Comparison of ENCODE assay signal across 8 cellular contexts in the genomic region with DNA sequence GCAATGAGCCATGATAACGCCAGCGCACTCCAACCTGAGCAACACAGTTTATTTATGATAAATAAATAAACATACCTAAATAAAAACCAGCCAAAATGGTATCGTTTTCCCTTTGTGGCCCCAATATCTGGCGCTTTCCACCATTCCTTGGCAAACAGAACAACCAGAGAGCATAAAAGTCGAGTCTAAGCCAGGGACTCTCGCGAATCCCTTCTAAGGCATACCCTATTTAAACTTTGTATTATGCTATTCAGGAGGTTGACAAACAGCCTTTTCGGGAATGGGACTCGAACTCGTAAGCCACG. TPM values are rescaled to one million over a fixed set of nuclear protein-coding genes. Genes with fewer than 3 reads are reported as not detected.
DNase-seq lines count a peak whose midpoint lies in the region; TF ChIP-seq lines count a peak whose summit lies in the region.

No MANE protein-coding gene starts in this region.

- no peaks in the 10 kb centered on the region for H3K27me3 ChIP-seq in SJSA1 (replicated peaks)
- no peaks in the 10 kb centered on the region for H3K27me3 ChIP-seq in fibroblast of lung (ENCODE audit: control insufficient read depth, insufficient read depth, low read length)
- no peaks in the 10 kb centered on the region for H3K27me3 ChIP-seq in rectal smooth muscle tissue (ENCODE audit: control insufficient read depth, insufficient read depth, low read length)

- H2AFZ ChIP-seq in fibroblast of lung (ENCODE audit: low read length), result peak overlapping the region; percentile 90

- H3K9me3 ChIP-seq in SJSA1 (replicated peaks), result no peaks in the 10 kb centered on the region
- no peaks in the 10 kb centered on the region for H3K9me3 ChIP-seq in fibroblast of lung (ENCODE audit: control insufficient read depth, insufficient read depth, low read depth, low read length)

- H3K36me3 ChIP-seq in SJSA1 (peaks cover 37% of the 10 kb centered on the region), fibroblast of lung (ENCODE audit: control insufficient read depth, insufficient read depth, low read length) (no peaks in the 10 kb centered on the region), rectal smooth muscle tissue (ENCODE audit: control insufficient read depth, insufficient read depth, low read length) (no peaks in the 10 kb centered on the region)

- H3K4me2 ChIP-seq in fibroblast of lung (ENCODE audit: extremely low read depth, insufficient read depth, low read length), result peak overlapping the region; percentile 85

- H4K20me1 ChIP-seq in fibroblast of lung (ENCODE audit: control insufficient read depth, extremely low read depth, insufficient read depth, low read length), result peaks cover 12% of the 10 kb centered on the region

- H3K79me2 ChIP-seq in fibroblast of lung (ENCODE audit: control insufficient read depth, insufficient read depth, low read length), result peaks cover 49% of the 10 kb centered on the region

- DNase-seq in SJSA1 (ENCODE audit: low read depth in 1 of 2, low spot score in 2 of 2) (no peak), fibroblast of lung (ENCODE audit: low read depth in 2 of 2) (no peak), NCI-H2227 (lab: John Stamatoyannopoulos, UW; ENCODE audit: unreplicated experiment) (no peak), NCI-H1417 treated with DMSO at 0.1 percent for 48 hours (lab: John Stamatoyannopoulos, UW) (no peak), NCI-H2196 (lab: John Stamatoyannopoulos, UW; ENCODE audit: unreplicated experiment) (no peak)
- DNase-seq in stimulated activated CD4-positive, alpha-beta T cell treated with anti-CD3 and anti-CD28 coated beads, Interleukin-4, amount 100 ng/mL, for 24 hours, result no peak

- TF ChIP-seq CTCF in GM12875 (IDR thresholded peaks at IDR 0.05; ENCODE audit: borderline replicate concordance, insufficient read depth, low read depth, low read length) (no peak), fibroblast of lung (conservative IDR thresholded peaks at IDR 0.05 in 1 of 2, IDR thresholded peaks at IDR 0.05 in 1 of 2; ENCODE audit: low read depth in 1 of 2, low read length in 2 of 2) (no peak)

- peak overlapping the region; percentile 88 for H3K4me3 ChIP-seq in GM12875 (ENCODE audit: low read depth, low read length)
- H3K4me3 ChIP-seq in SJSA1, result peak overlapping the region; percentile 87
- peak overlapping the region; percentile 53 to 91 (median 82) for H3K4me3 ChIP-seq in fibroblast of lung (replicated peaks in 1 of 4; ENCODE audit: control extremely low read depth in 1 of 4, insufficient read depth in 1 of 4, low read depth in 3 of 4, low read length in 4 of 4)
- peak overlapping the region; percentile 70 for H3K4me3 ChIP-seq in rectal smooth muscle tissue (ENCODE audit: low read length)

- peaks cover 9% of the 10 kb centered on the region for H3K4me1 ChIP-seq in SJSA1 (replicated peaks)
- peaks cover 3% of the 10 kb centered on the region for H3K4me1 ChIP-seq in fibroblast of lung (ENCODE audit: control insufficient read depth, extremely low read depth, insufficient read depth, low read length)
- H3K4me1 ChIP-seq in rectal smooth muscle tissue (ENCODE audit: control insufficient read depth, insufficient read depth, low read length), result peaks cover 16% of the 10 kb centered on the region

- H3K27ac ChIP-seq in SJSA1 (peak overlapping the region; percentile 97), fibroblast of lung (ENCODE audit: insufficient read depth, low read length) (peak overlapping the region; percentile 98), rectal smooth muscle tissue (ENCODE audit: low read depth, low read length) (peak overlapping the region; percentile 99)

- peak overlapping the region; percentile 99 for H3K9ac ChIP-seq in fibroblast of lung (ENCODE audit: insufficient read depth, low read length)
- peak overlapping the region; percentile 69 for H3K9ac ChIP-seq in rectal smooth muscle tissue (ENCODE audit: low read length)

RNA-seq across cellular contexts. Expression of gene MATR3, which starts 0.4 kb away (rescaled TPM):
- 452 and 470 TPM in 2 replicates for total RNA-seq in SJSA1 (2014; rRNA removed; shearing (Covaris generic))
- total RNA-seq in fibroblast of lung, result 183 and 275 TPM in 2 replicates
- polyA plus RNA-seq in fibroblast of lung, result 167 and 175 TPM in 2 replicates
- 175 and 191 TPM in 2 replicates for polyA plus RNA-seq in fibroblast of lung (2012)
- polyA minus RNA-seq in fibroblast of lung (ENCODE audit: low replicate concordance), result 142 and 162 TPM in 2 replicates

RNA-seq across cellular contexts. Expression of gene PAIP2, which starts 48.5 kb away (rescaled TPM):
- 107 and 119 TPM in 2 replicates for total RNA-seq in SJSA1 (2014; rRNA removed; shearing (Covaris generic))
- 59.0 and 68.1 TPM in 2 replicates for total RNA-seq in fibroblast of lung
- 79.6 and 105 TPM in 2 replicates for polyA plus RNA-seq in fibroblast of lung
- polyA plus RNA-seq in fibroblast of lung (2012), result 52.0 and 69.1 TPM in 2 replicates
- polyA minus RNA-seq in fibroblast of lung (ENCODE audit: low replicate concordance), result 2.3 and 2.4 TPM in 2 replicates
